In the genomic region with DNA sequence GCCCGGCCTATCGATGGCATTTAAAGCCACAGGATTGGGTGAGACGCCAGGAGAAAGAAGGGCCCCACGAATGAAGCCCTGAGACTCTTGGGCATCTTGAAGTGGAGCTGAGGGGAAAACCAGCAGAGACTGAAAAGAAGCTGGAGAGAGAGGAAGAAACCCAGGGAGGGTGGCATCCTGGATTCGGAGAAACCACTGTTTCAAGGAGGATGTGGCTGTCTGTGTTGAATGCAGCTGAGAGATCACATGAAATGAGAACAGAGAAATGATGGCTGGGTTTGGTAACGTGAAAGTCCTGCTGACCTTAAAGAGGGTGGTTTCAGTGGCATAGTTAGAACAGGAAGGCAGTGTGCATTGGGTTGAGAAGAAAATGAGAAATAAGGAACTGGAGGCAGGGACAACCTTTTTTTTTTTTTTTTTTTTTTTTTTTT, we compare ENCODE assay signal across 9 cellular contexts. TPM values are rescaled to one million over a fixed set of nuclear protein-coding genes. Genes with fewer than 3 reads are reported as not detected.
A peak's percentile ranks its signal among the peaks of the same experiment; 100 is the strongest.
DNase-seq lines count a peak whose midpoint lies in the region; ATAC-seq and TF ChIP-seq lines count a peak whose summit lies in the region.
"Had no signal": no experiment of that assay in that cellular context is flagged by ENCODE, and none has a peak within 500 bp of the region (broad histone marks: within the 10 kb centered on the region; RNA-seq: fewer than 3 reads in every experiment).

No MANE protein-coding gene starts in this region.

- intact Hi-C loops in colonic mucosa (cut with DNase I) = no loop called here

- ATAC-seq in HG03175 (IDR thresholded peaks at IDR 0.05; ENCODE audit: unreplicated experiment) = no peak
- no peak for ATAC-seq in HG02970 (IDR thresholded peaks at IDR 0.05; ENCODE audit: low FRiP score, unreplicated experiment)

- peak overlapping the region; percentile 85 to 100 (median 95) for H3K4me2 ChIP-seq in BLaER1 treated with 17β-estradiol and CSF1 and Interleukin-3, amounts not matched to agents 10 nM and 100 nM

- H3K27me3 ChIP-seq in BLaER1 treated with 17β-estradiol and CSF1 and Interleukin-3, amounts not matched to agents 10 nM and 100 nM = no peaks in the 10 kb centered on the region
- H3K27me3 ChIP-seq in colonic mucosa = no peaks in the 10 kb centered on the region

- peak overlapping the region; percentile 71 to 92 (median 87) for H3K27ac ChIP-seq in BLaER1 treated with 17β-estradiol and CSF1 and Interleukin-3, amounts not matched to agents 10 nM and 100 nM
- peak overlapping the region; percentile 36 for H3K27ac ChIP-seq in colonic mucosa

- H4K20me1 ChIP-seq in BLaER1 treated with 17β-estradiol and CSF1 and Interleukin-3, amounts not matched to agents 10 nM and 100 nM = no peaks in the 10 kb centered on the region

- TF ChIP-seq CTCF in colonic mucosa (IDR thresholded peaks at IDR 0.05) = no peak

- H3K36me3 ChIP-seq in BLaER1 treated with 17β-estradiol and CSF1 and Interleukin-3, amounts not matched to agents 10 nM and 100 nM = peaks cover 0 to 6% (median 0%) of the 10 kb centered on the region in 11 experiments; a peak in 1 of 22 replicates
- no peaks in the 10 kb centered on the region for H3K36me3 ChIP-seq in colonic mucosa

- H3K9me3 ChIP-seq in BLaER1 treated with 17β-estradiol and CSF1 and Interleukin-3, amounts not matched to agents 10 nM and 100 nM (replicated peaks in 1 of 11) = no peaks in the 10 kb centered on the region
- no peaks in the 10 kb centered on the region for H3K9me3 ChIP-seq in colonic mucosa

- DNase-seq in GM19240 (ENCODE audit: insufficient read length, low spot score) (peak; percentile 66), Kasumi-1 (lab: John Stamatoyannopoulos, UW) (peak; percentile 49 to 52), colonic mucosa (no peak), dermis blood vessel endothelial cell (no peak), cerebellar nuclear complex (lab: John Stamatoyannopoulos, UW) (no peak)
- DNase-seq: KG1 had no signal

- H3K9ac ChIP-seq in BLaER1 treated with 17β-estradiol and CSF1 and Interleukin-3, amounts not matched to agents 10 nM and 100 nM = peak overlapping the region; percentile 74 to 88 (median 78)
- no peak overlapping the region for H3K9ac ChIP-seq in colonic mucosa (ENCODE audit: low read depth in 2 of 2, low read length in 2 of 2)

- peak overlapping the region in 6 of 10 experiments; percentile 5 to 59 (median 34); a peak in 6 of 20 replicates for H3K4me3 ChIP-seq in BLaER1 treated with 17β-estradiol and CSF1 and Interleukin-3, amounts not matched to agents 10 nM and 100 nM
- no peak overlapping the region for H3K4me3 ChIP-seq in colonic mucosa

- peaks cover 71 to 97% (median 90%) of the 10 kb centered on the region in 10 experiments for H3K4me1 ChIP-seq in BLaER1 treated with 17β-estradiol and CSF1 and Interleukin-3, amounts not matched to agents 10 nM and 100 nM
- H3K4me1 ChIP-seq in colonic mucosa = peaks cover 8% of the 10 kb centered on the region

RNA-seq across cellular contexts. Expression of a gene that starts 3.8 kb away (rescaled TPM):
- total RNA-seq in colonic mucosa (10 to 100 TPM; 11.4 to 18.3 TPM), dermis blood vessel endothelial cell (9.2 and 26.1 TPM in 2 replicates)

RNA-seq across cellular contexts. Expression of a gene that starts 5.9 kb away (rescaled TPM):
- total RNA-seq in colonic mucosa = 100 to 1,000 TPM in 1 of 2 donors, 10 to 100 TPM in 1; 67.5 to 125 TPM
- 0.88 and 1.2 TPM in 2 replicates for total RNA-seq in dermis blood vessel endothelial cell

RNA-seq across cellular contexts. Expression of a gene that starts 9.1 kb away (rescaled TPM):
- total RNA-seq in colonic mucosa = 10 to 100 TPM; 25.7 to 56.6 TPM
- total RNA-seq in dermis blood vessel endothelial cell = 79.8 and 89.3 TPM in 2 replicates

RNA-seq across cellular contexts. Expression of a gene that starts 26.8 kb away (rescaled TPM):
- total RNA-seq in colonic mucosa = 10 to 100 TPM; 37.7 to 56.6 TPM
- total RNA-seq in dermis blood vessel endothelial cell = 0.17 and 2.1 TPM in 2 replicates

RNA-seq across cellular contexts. Expression of a gene that starts 31.0 kb away (rescaled TPM):
- total RNA-seq in colonic mucosa (100 to 1,000 TPM in 1 of 2 donors, 10 to 100 TPM in 1; 80.1 to 111 TPM), dermis blood vessel endothelial cell (113 and 133 TPM in 2 replicates)

Comparison
In these comparisons a context has a peak if more than half of its experiments do, and no peak if none do; other contexts are left out.
1. H3K9ac ChIP-seq: peak in BLaER1 treated with 17β-estradiol and CSF1 and Interleukin-3, amounts not matched to agents 10 nM and 100 nM (11 of 11); none in colonic mucosa (0 of 2).
2. DNase-seq: peak in GM19240 (single experiment) and Kasumi-1 (2 of 2); none in colonic mucosa (single experiment), dermis blood vessel endothelial cell (single experiment) and cerebellar nuclear complex (0 of 2).
3. RNA of a gene that starts 5.9 kb away (total RNA-seq): 67.5 to 125 TPM in colonic mucosa; 0.88 to 1.2 TPM in dermis blood vessel endothelial cell; every median in the first group is over 10 times any median in the second.